ENCODE assay signal across 1 cellular context in genomic region chr16:12754824-12755543, GRCh38.
TF ChIP-seq lines count a peak whose summit lies in the region.

No MANE protein-coding gene starts in this region.

TF ChIP-seq in HepG2, 621 proteins besides CTCF, POLR2A, EP300 and RAD21 (continues in another document):
- no peak for TF ChIP-seq HMGXB4 (CRISPR knock-in tag; IDR thresholded peaks at IDR 0.05; ENCODE audit: borderline replicate concordance in 1 of 2, low read depth in 1 of 2)
- no peak for TF ChIP-seq DMTF1 (CRISPR knock-in tag; IDR thresholded peaks at IDR 0.05)
- no peak for TF ChIP-seq ZNF7 (CRISPR knock-in tag; IDR thresholded peaks at IDR 0.05)
- TF ChIP-seq MLXIP (CRISPR knock-in tag; IDR thresholded peaks at IDR 0.05; ENCODE audit: borderline replicate concordance) = no peak
- no peak for TF ChIP-seq CREB3 (CRISPR knock-in tag; IDR thresholded peaks at IDR 0.05)
- TF ChIP-seq ZNF496 (CRISPR knock-in tag; IDR thresholded peaks at IDR 0.05; ENCODE audit: insufficient replicate concordance) = no peak
- no peak for TF ChIP-seq MED1 (CRISPR knock-in tag; IDR thresholded peaks at IDR 0.05)
- TF ChIP-seq ZNF619 (CRISPR knock-in tag; IDR thresholded peaks at IDR 0.05) = peak; percentile 66; the same call in 1 of the 2 replicates
- no peak for TF ChIP-seq SP4 (CRISPR knock-in tag; IDR thresholded peaks at IDR 0.05)
- peak; percentile 66; the same call in 1 of the 2 replicates for TF ChIP-seq KDM1A (CRISPR knock-in tag; IDR thresholded peaks at IDR 0.05)
- TF ChIP-seq TMF1 (CRISPR knock-in tag; IDR thresholded peaks at IDR 0.05; ENCODE audit: low read depth) = peak; percentile 60; the same call in 1 of the 2 replicates
- TF ChIP-seq CREB1 (IDR thresholded peaks at IDR 0.05) = 0 out of 2 replicates have a peak, but pooled peaks have one; percentile 22
- TF ChIP-seq CREB1 (CRISPR knock-in tag; IDR thresholded peaks at IDR 0.05) = no peak
- no peak for TF ChIP-seq ZSCAN31 (CRISPR knock-in tag; IDR thresholded peaks at IDR 0.05; ENCODE audit: low read depth)
- TF ChIP-seq ZGPAT (CRISPR knock-in tag; IDR thresholded peaks at IDR 0.05) = no peak
- TF ChIP-seq HBP1 (CRISPR knock-in tag; IDR thresholded peaks at IDR 0.05; ENCODE audit: low read depth) = no peak
- TF ChIP-seq ATF7 (IDR thresholded peaks at IDR 0.05) = peak; percentile 83
- TF ChIP-seq ATF7 (CRISPR knock-in tag; IDR thresholded peaks at IDR 0.05) = no peak
- TF ChIP-seq ZNF274 (CRISPR knock-in tag; IDR thresholded peaks at IDR 0.05) = no peak
- no peak for TF ChIP-seq ZNF276 (CRISPR knock-in tag; IDR thresholded peaks at IDR 0.05; ENCODE audit: low read depth)
- no peak for TF ChIP-seq WIZ (CRISPR knock-in tag; IDR thresholded peaks at IDR 0.05)
- TF ChIP-seq ZNF318 (CRISPR knock-in tag; IDR thresholded peaks at IDR 0.05) = no peak
- TF ChIP-seq KLF6 (CRISPR knock-in tag; IDR thresholded peaks at IDR 0.05) = no peak
- TF ChIP-seq MAFK (conservative IDR thresholded peaks at IDR 0.05 in 1 of 2, IDR thresholded peaks at IDR 0.05 in 1 of 2; ENCODE audit: low read length in 2 of 2) = peak in 1 of 2 experiments; percentile 55; a peak in 2 of 4 replicates
- TF ChIP-seq LBX2 (CRISPR knock-in tag; IDR thresholded peaks at IDR 0.05; ENCODE audit: borderline replicate concordance) = no peak
- no peak for TF ChIP-seq PAX8 (CRISPR knock-in tag; IDR thresholded peaks at IDR 0.05; ENCODE audit: borderline replicate concordance)
- TF ChIP-seq RAD51 (IDR thresholded peaks at IDR 0.05; ENCODE audit: borderline replicate concordance) = no peak
- TF ChIP-seq ONECUT2 (CRISPR knock-in tag; IDR thresholded peaks at IDR 0.05) = no peak
- no peak for TF ChIP-seq PAF1 (CRISPR knock-in tag; IDR thresholded peaks at IDR 0.05)
- TF ChIP-seq ZNF564 (CRISPR knock-in tag; IDR thresholded peaks at IDR 0.05) = no peak
- TF ChIP-seq HDAC1 (CRISPR knock-in tag; IDR thresholded peaks at IDR 0.05) = 0 out of 2 replicates have a peak, but pooled peaks have one; percentile 14
- TF ChIP-seq ZFP62 (CRISPR knock-in tag; IDR thresholded peaks at IDR 0.05) = no peak
- no peak for TF ChIP-seq ZNF777 (CRISPR knock-in tag; IDR thresholded peaks at IDR 0.05)
- TF ChIP-seq PHF5A (CRISPR knock-in tag; IDR thresholded peaks at IDR 0.05; ENCODE audit: low read depth, unreplicated experiment) = no peak
- TF ChIP-seq ZNF577 (CRISPR knock-in tag; IDR thresholded peaks at IDR 0.05; ENCODE audit: borderline replicate concordance, low read depth) = no peak
- TF ChIP-seq ATAD3A (CRISPR knock-in tag; IDR thresholded peaks at IDR 0.05) = no peak
- TF ChIP-seq ZNF597 (CRISPR knock-in tag; IDR thresholded peaks at IDR 0.05) = no peak
- TF ChIP-seq MTF1 (CRISPR knock-in tag; IDR thresholded peaks at IDR 0.05) = no peak
